ENCODE assay signal across 19 cellular contexts in genomic region chr5:29370248-29370647, GRCh38.
"Had no signal": no experiment of that assay in that cellular context is flagged by ENCODE, and none has a peak within 500 bp of the region (broad histone marks: within the 10 kb centered on the region; RNA-seq: fewer than 3 reads in every experiment).

No MANE protein-coding gene starts in this region.

- H3K36me3 Mint-ChIP-seq: mesothelial cell of epicardium, naive B cell had no signal

- H3K4me3 ChIP-seq: coronary artery, dorsolateral prefrontal cortex, esophagus muscularis mucosa, heart right ventricle, left lung, lower lobe of right lung, mucosa of descending colon had no signal

- ATAC-seq: foreskin keratinocyte, heart right ventricle, left cardiac atrium, left lung, left ventricle myocardium superior, lower lobe of right lung, mucosa of descending colon had no signal

- H3K4me1 Mint-ChIP-seq: mesothelial cell of epicardium, naive B cell had no signal

- H3K36me3 ChIP-seq: esophagus muscularis mucosa, heart right ventricle, left lung, lower lobe of right lung had no signal

- H3K4me1 ChIP-seq: esophagus muscularis mucosa, foreskin keratinocyte, heart right ventricle, left lung, lower lobe of right lung had no signal

- H3K9me3 ChIP-seq: lower lobe of right lung had no signal

- H3K27ac ChIP-seq: coronary artery, dorsolateral prefrontal cortex, esophagus muscularis mucosa, foreskin keratinocyte, heart right ventricle, left lung, lower lobe of right lung had no signal

- H3K27me3 ChIP-seq: dorsolateral prefrontal cortex, esophagus muscularis mucosa, foreskin keratinocyte, heart right ventricle, left lung had no signal

- DNase-seq: dermis blood vessel endothelial cell; dorsolateral prefrontal cortex; effector CD4-positive, alpha-beta T cell; effector memory CD4-positive, alpha-beta T cell; foreskin keratinocyte; glutamatergic neuron; head of caudate nucleus; heart right ventricle; hippocampal formation; left cardiac atrium; left lung; left ventricle myocardium superior; lower lobe of right lung; mesenchymal stem cell; mucosa of descending colon; naive B cell had no signal

- H3K27ac Mint-ChIP-seq: mesothelial cell of epicardium, naive B cell had no signal

- H3K4me3 Mint-ChIP-seq: mesothelial cell of epicardium, naive B cell had no signal
